In genomic region chr12:76119887-76120286, GRCh38 we compare ENCODE assay signal across 26 cellular contexts. TPM values are rescaled to one million over a fixed set of nuclear protein-coding genes. Genes with fewer than 3 reads are reported as not detected.
DNase-seq lines count a peak whose midpoint lies in the region; ATAC-seq, FAIRE-seq and TF ChIP-seq lines count a peak whose summit lies in the region.
"Had no signal": no experiment of that assay in that cellular context is flagged by ENCODE, and none has a peak within 500 bp of the region (broad histone marks: within the 10 kb centered on the region; RNA-seq: fewer than 3 reads in every experiment).

No MANE protein-coding gene starts in this region.

- no peaks in the 10 kb centered on the region for H3K36me3 ChIP-seq in body of pancreas (replicated peaks in 1 of 2; ENCODE audit: insufficient read depth in 1 of 2, low read depth in 2 of 2)
- H3K36me3 ChIP-seq: BLaER1, SJCRH30 had no signal

- H3K4me3 ChIP-seq in body of pancreas: no peak overlapping the region
- H3K4me3 ChIP-seq: BLaER1, SJCRH30 had no signal

- H3K36me3 Mint-ChIP-seq in activated CD8-positive, alpha-beta T cell treated with anti-CD3 and anti-CD28 coated beads, Interleukin-2, amount 10 ng/mL, durations not matched to agents 7 days and 5 days (ENCODE audit: low read depth): no peaks in the 10 kb centered on the region
- no peaks in the 10 kb centered on the region for H3K36me3 Mint-ChIP-seq in activated CD8-positive, alpha-beta T cell treated with anti-CD3 and anti-CD28 coated beads for 36 hours (ENCODE audit: low read depth)
- H3K36me3 Mint-ChIP-seq in memory B cell: no peaks in the 10 kb centered on the region
- H3K36me3 Mint-ChIP-seq: CD4-positive, alpha-beta memory T cell had no signal

- H3K27ac ChIP-seq in body of pancreas: no peak overlapping the region
- H3K27ac ChIP-seq: BLaER1, HL-60, SJCRH30 had no signal

- CTCF ChIA-PET in activated CD8-positive, alpha-beta T cell treated with anti-CD3 and anti-CD28 coated beads, Interleukin-2, amount 10 ng/mL, durations not matched to agents 7 days and 5 days (lab: Charles Lee): no interaction called here
- CTCF ChIA-PET in activated CD8-positive, alpha-beta T cell treated with anti-CD3 and anti-CD28 coated beads for 36 hours (lab: Charles Lee): interaction anchor here (1.0 kb wide), 1 partner anchor 39 kb away, joined by 3 read pairs; no protein-coding TSS in a partner anchor

- POLR2A ChIA-PET in activated CD8-positive, alpha-beta T cell treated with anti-CD3 and anti-CD28 coated beads, Interleukin-2, amount 10 ng/mL, durations not matched to agents 7 days and 5 days (lab: Charles Lee): no interaction called here
- POLR2A ChIA-PET in activated CD8-positive, alpha-beta T cell treated with anti-CD3 and anti-CD28 coated beads for 36 hours (lab: Charles Lee): no interaction called here

- H3K27ac Mint-ChIP-seq in activated CD8-positive, alpha-beta T cell treated with anti-CD3 and anti-CD28 coated beads, Interleukin-2, amount 10 ng/mL, durations not matched to agents 7 days and 5 days: no peak overlapping the region
- no peak overlapping the region for H3K27ac Mint-ChIP-seq in activated CD8-positive, alpha-beta T cell treated with anti-CD3 and anti-CD28 coated beads for 36 hours
- H3K27ac Mint-ChIP-seq in memory B cell: no peak overlapping the region

- no peak overlapping the region for H3K4me3 Mint-ChIP-seq in activated CD8-positive, alpha-beta T cell treated with anti-CD3 and anti-CD28 coated beads, Interleukin-2, amount 10 ng/mL, durations not matched to agents 7 days and 5 days
- H3K4me3 Mint-ChIP-seq in activated CD8-positive, alpha-beta T cell treated with anti-CD3 and anti-CD28 coated beads for 36 hours: no peak overlapping the region
- H3K4me3 Mint-ChIP-seq in memory B cell: no peak overlapping the region
- H3K4me3 Mint-ChIP-seq: CD4-positive, alpha-beta memory T cell had no signal

- no peaks in the 10 kb centered on the region for H3K9me3 ChIP-seq in body of pancreas
- H3K9me3 ChIP-seq: SJCRH30 had no signal

- no peaks in the 10 kb centered on the region for H3K4me1 Mint-ChIP-seq in activated CD8-positive, alpha-beta T cell treated with anti-CD3 and anti-CD28 coated beads, Interleukin-2, amount 10 ng/mL, durations not matched to agents 7 days and 5 days (ENCODE audit: low read depth)
- no peaks in the 10 kb centered on the region for H3K4me1 Mint-ChIP-seq in activated CD8-positive, alpha-beta T cell treated with anti-CD3 and anti-CD28 coated beads for 36 hours (ENCODE audit: low read depth)
- H3K4me1 Mint-ChIP-seq in memory B cell: no peaks in the 10 kb centered on the region
- H3K4me1 Mint-ChIP-seq: CD4-positive, alpha-beta memory T cell had no signal

- no peaks in the 10 kb centered on the region for H3K27me3 ChIP-seq in body of pancreas
- H3K27me3 ChIP-seq: BLaER1, SJCRH30 had no signal

- no peak for TF ChIP-seq CTCF in activated CD8-positive, alpha-beta T cell treated with anti-CD3 and anti-CD28 coated beads for 36 hours (IDR thresholded peaks at IDR 0.05)
- no peak for TF ChIP-seq CTCF in body of pancreas (IDR thresholded peaks at IDR 0.05)

- TF ChIP-seq POLR2A in GM12891 (IDR thresholded peaks at IDR 0.05; ENCODE audit: low read depth, low read length): no peak
- no peak for TF ChIP-seq POLR2A in body of pancreas (IDR thresholded peaks at IDR 0.05)

- ATAC-seq in activated CD8-positive, alpha-beta T cell treated with anti-CD3 and anti-CD28 coated beads, Interleukin-2, amount 10 ng/mL, durations not matched to agents 7 days and 5 days: peak; percentile 36
- no peak for ATAC-seq in activated CD8-positive, alpha-beta T cell treated with anti-CD3 and anti-CD28 coated beads for 36 hours
- ATAC-seq in body of pancreas (peak; percentile 18), memory B cell (ENCODE audit: low read depth) (peak; percentile 55), HG03378 (IDR thresholded peaks at IDR 0.05; ENCODE audit: unreplicated experiment) (no peak)
- ATAC-seq: PC-3, SK-N-SH treated with all-trans-retinoic acid at 6 μM for 48 hours had no signal

- peaks cover 3% of the 10 kb centered on the region for H3K27me3 Mint-ChIP-seq in activated CD8-positive, alpha-beta T cell treated with anti-CD3 and anti-CD28 coated beads, Interleukin-2, amount 10 ng/mL, durations not matched to agents 7 days and 5 days (ENCODE audit: low read depth)
- no peaks in the 10 kb centered on the region for H3K27me3 Mint-ChIP-seq in activated CD8-positive, alpha-beta T cell treated with anti-CD3 and anti-CD28 coated beads for 36 hours
- no peaks in the 10 kb centered on the region for H3K27me3 Mint-ChIP-seq in memory B cell
- H3K27me3 Mint-ChIP-seq: CD4-positive, alpha-beta memory T cell had no signal

- WGBS in body of pancreas, 2 donors: 87 to 96% methylated on average over 6 of the region's 6 CpGs

- FAIRE-seq in GM12891 (lab: Jason Lieb, UNC): peak; percentile 63
- FAIRE-seq: H1 had no signal

- DNase-seq in activated CD8-positive, alpha-beta T cell treated with anti-CD3 and anti-CD28 coated beads, Interleukin-2, amount 10 ng/mL, durations not matched to agents 7 days and 5 days: no peak
- no peak for DNase-seq in activated CD8-positive, alpha-beta T cell treated with anti-CD3 and anti-CD28 coated beads for 36 hours
- DNase-seq in GM12891 (ENCODE audit: insufficient read length, low spot score): no peak
- DNase-seq in body of pancreas: no peak
- DNase-seq in memory B cell (ENCODE audit: low spot score in 2 of 2): no peak
- no peak for DNase-seq in GM03348 (ENCODE audit: low spot score)
- no peak for DNase-seq in cerebellum (ENCODE audit: low spot score)
- DNase-seq: CD4-positive, alpha-beta memory T cell; COR-L47; DMS53; HCEC 1CT; Karpas-422; MV-4-11; NCI-H1105; NCI-H1436 treated with DMSO at 0.1 percent for 48 hours; NCI-H187 treated with DMSO at 0.1 percent for 48 hours; NCI-H446; NCI-H524 treated with DMSO at 0.1 percent for 48 hours; NCI-H774; PC-3; SJCRH30 had no signal

- H3K9me3 Mint-ChIP-seq in activated CD8-positive, alpha-beta T cell treated with anti-CD3 and anti-CD28 coated beads, Interleukin-2, amount 10 ng/mL, durations not matched to agents 7 days and 5 days (ENCODE audit: insufficient read depth): no peaks in the 10 kb centered on the region
- H3K9me3 Mint-ChIP-seq in activated CD8-positive, alpha-beta T cell treated with anti-CD3 and anti-CD28 coated beads for 36 hours: no peaks in the 10 kb centered on the region
- H3K9me3 Mint-ChIP-seq in memory B cell: no peaks in the 10 kb centered on the region
- H3K9me3 Mint-ChIP-seq: CD4-positive, alpha-beta memory T cell had no signal

- peaks cover 9% of the 10 kb centered on the region for H3K4me1 ChIP-seq in body of pancreas
- H3K4me1 ChIP-seq: BLaER1 had no signal

- intact Hi-C loops in activated CD8-positive, alpha-beta T cell treated with anti-CD3 and anti-CD28 coated beads for 36 hours (cut with micrococcal nuclease): no loop called here
- intact Hi-C loops in body of pancreas (cut with DNase I): no loop called here

TF ChIP-seq in GM12891, 5 proteins besides CTCF, POLR2A, EP300 and RAD21:
- TF ChIP-seq SPI1 (IDR thresholded peaks at IDR 0.05; ENCODE audit: low read depth, low read length): no peak
- TF ChIP-seq TAF1 (IDR thresholded peaks at IDR 0.05; ENCODE audit: low read depth, low read length): no peak
- TF ChIP-seq POLR2AphosphoS5 (IDR thresholded peaks at IDR 0.05; ENCODE audit: low read depth, low read length): no peak
- TF ChIP-seq POU2F2 (IDR thresholded peaks at IDR 0.05; ENCODE audit: low read depth, low read length): no peak
- no peak for TF ChIP-seq PAX5 (IDR thresholded peaks at IDR 0.05; ENCODE audit: insufficient read depth, low read length, severe bottlenecking)
TF ChIP-seq in GM12891: peak in this region for 0.

RNA-seq across cellular contexts. Expression of gene NAP1L1, which starts 35.4 kb away (rescaled TPM):
- total RNA-seq in activated CD8-positive, alpha-beta T cell treated with anti-CD3 and anti-CD28 coated beads, Interleukin-2, amount 10 ng/mL, durations not matched to agents 7 days and 5 days: 100 to 1,000 TPM; 478 to 488 TPM
- total RNA-seq in activated CD8-positive, alpha-beta T cell treated with anti-CD3 and anti-CD28 coated beads for 36 hours: 1,000 to 10,000 TPM; 1,090 to 1,104 TPM
- polyA plus RNA-seq in GM12891 (2012; ENCODE audit: low read depth, missing spikeins): 723 TPM
- total RNA-seq in body of pancreas (100 to 1,000 TPM; 151 to 275 TPM), cerebellum (217 TPM)

Comparison
In these comparisons a context has a peak if more than half of its experiments do, and no peak if none do; other contexts are left out.
1. ATAC-seq: peak in activated CD8-positive, alpha-beta T cell treated with anti-CD3 and anti-CD28 coated beads, Interleukin-2, amount 10 ng/mL, durations not matched to agents 7 days and 5 days (single experiment), body of pancreas (single experiment) and memory B cell (single experiment); none in activated CD8-positive, alpha-beta T cell treated with anti-CD3 and anti-CD28 coated beads for 36 hours (single experiment) and HG03378 (single experiment).